9 cellular contexts compared by ENCODE assay signal in the genomic region with DNA sequence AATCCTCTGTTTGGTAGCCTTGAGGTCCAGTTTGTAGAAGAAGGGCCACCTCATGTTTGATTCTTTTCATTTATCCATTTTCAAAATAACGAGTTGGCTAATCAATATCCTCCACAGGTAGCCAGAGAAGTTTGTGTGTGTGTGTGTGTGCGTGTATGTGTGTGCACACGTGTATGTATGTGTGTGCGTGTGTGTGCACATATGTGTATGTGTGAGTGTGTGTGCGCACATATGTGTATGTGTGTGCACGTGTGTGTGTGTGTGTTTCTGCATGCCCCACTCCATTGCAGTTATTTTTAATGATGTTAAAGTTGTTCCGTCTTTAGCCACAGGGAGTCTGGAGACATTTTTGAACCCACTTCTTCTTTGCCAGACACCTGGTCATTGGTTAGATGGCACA.
"Had no signal": no experiment of that assay in that cellular context is flagged by ENCODE, and none has a peak within 500 bp of the region (broad histone marks: within the 10 kb centered on the region; RNA-seq: fewer than 3 reads in every experiment).

No MANE protein-coding gene starts in this region.

- H3K4me3 ChIP-seq: GM23248, HAP-1 had no signal

- H3K9me3 ChIP-seq: HAP-1 had no signal

- DNase-seq: GM23248, H7, Karpas-422, KBM-7 had no signal

- H3K4me3 Mint-ChIP-seq: IgD-negative memory B cell had no signal

- ATAC-seq: HCT116, HepG2 had no signal

- H2AFZ ChIP-seq: GM23248 had no signal

- H3K36me3 ChIP-seq: HAP-1 had no signal

- H3K9me3 Mint-ChIP-seq: IgD-negative memory B cell had no signal

- H3K9ac ChIP-seq: GM23248, KMS-11 had no signal

- FAIRE-seq: HepG2 had no signal

- H3K4me2 ChIP-seq: KMS-11 had no signal

- H3K27ac Mint-ChIP-seq: IgD-negative memory B cell had no signal

- H3K27ac ChIP-seq: GM23248, KMS-11 had no signal

- H3K4me1 Mint-ChIP-seq: IgD-negative memory B cell had no signal

- H3K4me1 ChIP-seq: HAP-1 had no signal
